Comparison of ENCODE assay signal across 10 cellular contexts in the genomic region with DNA sequence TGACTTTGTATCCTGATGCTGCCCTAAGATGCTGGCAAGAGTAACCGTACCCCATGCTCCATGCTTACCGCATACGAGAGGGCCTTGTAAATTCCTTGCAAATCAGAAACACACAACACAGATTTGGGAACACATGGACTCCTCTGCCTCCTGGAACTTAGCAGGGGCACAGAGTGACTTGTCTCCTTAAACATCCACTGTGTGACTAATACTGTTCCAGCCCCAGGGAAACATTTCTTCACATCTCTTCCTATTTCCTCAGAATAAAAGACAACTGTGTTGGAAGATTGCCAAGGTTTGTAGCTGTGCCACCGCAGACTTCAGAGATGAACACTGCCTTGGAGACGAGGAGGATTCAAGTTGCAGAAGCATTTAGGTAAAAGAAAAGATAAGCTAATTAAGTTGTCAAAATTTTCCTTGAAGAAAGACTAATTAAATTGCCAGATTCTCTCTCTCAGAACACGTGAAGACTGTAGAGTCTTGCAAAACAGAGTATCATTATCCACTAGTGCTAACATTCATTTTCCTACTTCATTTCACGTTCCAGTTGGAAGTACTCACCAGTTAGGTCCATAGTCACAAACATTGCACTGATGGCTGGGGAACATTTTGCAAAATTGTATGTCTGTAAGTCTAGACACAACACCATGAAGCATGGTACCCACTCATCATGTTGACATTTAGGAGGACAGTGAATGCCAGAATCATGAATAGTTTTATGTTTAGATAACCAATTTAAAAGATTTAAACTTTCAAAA.
DNase-seq lines count a peak whose midpoint lies in the region; ATAC-seq and TF ChIP-seq lines count a peak whose summit lies in the region.
"Had no signal": no experiment of that assay in that cellular context is flagged by ENCODE, and none has a peak within 500 bp of the region (broad histone marks: within the 10 kb centered on the region; RNA-seq: fewer than 3 reads in every experiment).

No MANE protein-coding gene starts in this region.

- peak; percentile 16 for ATAC-seq in naive thymus-derived CD4-positive, alpha-beta T cell
- no peak for ATAC-seq in GM23338

- DNase-seq in Daoy (ENCODE audit: low read depth) (peak; percentile 71), NCI-H226 (peak; percentile 55), epidermal melanocyte (ENCODE audit: insufficient read length, low spot score) (peak; percentile 81), uterus (no peak), NCI-H2227 (lab: John Stamatoyannopoulos, UW; ENCODE audit: unreplicated experiment) (no peak), GM23338 (ENCODE audit: low spot score) (no peak)
- no peak for DNase-seq in naive thymus-derived CD4-positive, alpha-beta T cell
- DNase-seq in effector memory CD4-positive, alpha-beta T cell, result no peak
- DNase-seq: PC-9 had no signal

- no peak overlapping the region for H3K27ac ChIP-seq in naive thymus-derived CD4-positive, alpha-beta T cell (ENCODE audit: low read depth, low read length)
- H3K27ac ChIP-seq in uterus (no peak overlapping the region), GM23338 (ENCODE audit: low read depth) (no peak overlapping the region)
- H3K27ac ChIP-seq in effector memory CD4-positive, alpha-beta T cell (ENCODE audit: insufficient read depth, low read length, poor library complexity, severe bottlenecking), result no peak overlapping the region
- H3K27ac ChIP-seq: PC-9 had no signal

- H2AFZ ChIP-seq in GM23338, result no peak overlapping the region
- H2AFZ ChIP-seq: PC-9 had no signal

- no peak overlapping the region for H3K4me2 ChIP-seq in GM23338
- H3K4me2 ChIP-seq: PC-9 had no signal

- H3K27ac Mint-ChIP-seq in naive thymus-derived CD4-positive, alpha-beta T cell, result no peak overlapping the region
- no peak overlapping the region for H3K27ac Mint-ChIP-seq in GM23338

- peaks cover 0 to 17% (median 10%) of the 10 kb centered on the region in 5 donors for H3K27me3 Mint-ChIP-seq in naive thymus-derived CD4-positive, alpha-beta T cell
- no peaks in the 10 kb centered on the region for H3K27me3 Mint-ChIP-seq in GM23338 (ENCODE audit: insufficient read depth, low read depth, poor library complexity)

- no peak overlapping the region for H3K4me3 Mint-ChIP-seq in naive thymus-derived CD4-positive, alpha-beta T cell
- no peak overlapping the region for H3K4me3 Mint-ChIP-seq in GM23338

- no peaks in the 10 kb centered on the region for H3K36me3 ChIP-seq in naive thymus-derived CD4-positive, alpha-beta T cell (ENCODE audit: control insufficient read depth in 2 of 3, insufficient read depth in 3 of 3, low read length in 3 of 3)
- no peaks in the 10 kb centered on the region for H3K36me3 ChIP-seq in uterus
- H3K36me3 ChIP-seq in GM23338 (ENCODE audit: insufficient read depth), result no peaks in the 10 kb centered on the region
- H3K36me3 ChIP-seq in effector memory CD4-positive, alpha-beta T cell (ENCODE audit: control insufficient read depth, insufficient read depth, low read length), result no peaks in the 10 kb centered on the region

- H3K9me3 ChIP-seq in naive thymus-derived CD4-positive, alpha-beta T cell (ENCODE audit: control insufficient read depth in 2 of 3, low read length in 3 of 3), result no peaks in the 10 kb centered on the region
- H3K9me3 ChIP-seq in uterus, result no peaks in the 10 kb centered on the region
- H3K9me3 ChIP-seq in effector memory CD4-positive, alpha-beta T cell (ENCODE audit: control insufficient read depth, low read length), result no peaks in the 10 kb centered on the region

- POLR2A ChIA-PET in naive thymus-derived CD4-positive, alpha-beta T cell (lab: Charles Lee), result interaction anchor here (0.8 kb wide), 1 partner anchor 48 kb away, joined by 3 read pairs; no protein-coding TSS in a partner anchor

- CTCF ChIA-PET in naive thymus-derived CD4-positive, alpha-beta T cell (lab: Charles Lee), result no interaction called here

- H3K36me3 Mint-ChIP-seq in naive thymus-derived CD4-positive, alpha-beta T cell, result no peaks in the 10 kb centered on the region
- H3K36me3 Mint-ChIP-seq in GM23338 (ENCODE audit: low read depth), result no peaks in the 10 kb centered on the region

- intact Hi-C loops in naive thymus-derived CD4-positive, alpha-beta T cell (cut with micrococcal nuclease), result no loop called here
- intact Hi-C loops in uterus (cut with DNase I; ENCODE audit: low total_unique reads), result no loop called here

- no peaks in the 10 kb centered on the region for H3F3A ChIP-seq in GM23338 (replicated peaks; ENCODE audit: low read depth)

- H4K20me1 ChIP-seq in GM23338 (replicated peaks; ENCODE audit: insufficient read depth), result no peaks in the 10 kb centered on the region

- peaks cover 0 to 1% (median 0%) of the 10 kb centered on the region in 7 donors for H3K4me1 Mint-ChIP-seq in naive thymus-derived CD4-positive, alpha-beta T cell
- H3K4me1 Mint-ChIP-seq in GM23338, result no peaks in the 10 kb centered on the region

- no peak for TF ChIP-seq POLR2A in uterus (IDR thresholded peaks at IDR 0.05)

- H3K4me1 ChIP-seq in naive thymus-derived CD4-positive, alpha-beta T cell (ENCODE audit: control insufficient read depth in 2 of 2, insufficient read depth in 2 of 2, low read length in 2 of 2), result no peaks in the 10 kb centered on the region
- no peaks in the 10 kb centered on the region for H3K4me1 ChIP-seq in uterus
- no peaks in the 10 kb centered on the region for H3K4me1 ChIP-seq in GM23338 (ENCODE audit: insufficient read depth)
- H3K4me1 ChIP-seq in effector memory CD4-positive, alpha-beta T cell (ENCODE audit: control insufficient read depth, insufficient read depth, low read length, poor library complexity, severe bottlenecking), result no peaks in the 10 kb centered on the region

- no peak overlapping the region for H3K4me3 ChIP-seq in naive thymus-derived CD4-positive, alpha-beta T cell (ENCODE audit: low read length)
- H3K4me3 ChIP-seq in uterus (no peak overlapping the region), GM23338 (no peak overlapping the region)
- H3K4me3 ChIP-seq in effector memory CD4-positive, alpha-beta T cell (ENCODE audit: insufficient read depth, low read depth, low read length, poor library complexity, severe bottlenecking), result no peak overlapping the region
- H3K4me3 ChIP-seq: coronary artery, PC-9 had no signal

- no peaks in the 10 kb centered on the region for H3K9me3 Mint-ChIP-seq in naive thymus-derived CD4-positive, alpha-beta T cell
- H3K9me3 Mint-ChIP-seq in GM23338, result no peaks in the 10 kb centered on the region

- no peak for TF ChIP-seq CTCF in uterus (IDR thresholded peaks at IDR 0.05)
- no peak for TF ChIP-seq CTCF in GM23338 (conservative IDR thresholded peaks at IDR 0.05; ENCODE audit: low read depth in 2 of 2)

- no peaks in the 10 kb centered on the region for H3K9me2 ChIP-seq in GM23338 (ENCODE audit: insufficient read depth)

- no peaks in the 10 kb centered on the region for H3K79me2 ChIP-seq in GM23338 (replicated peaks; ENCODE audit: insufficient read depth)

- no peaks in the 10 kb centered on the region for H3K27me3 ChIP-seq in naive thymus-derived CD4-positive, alpha-beta T cell (ENCODE audit: control insufficient read depth in 2 of 2, insufficient read depth in 2 of 2, low read length in 2 of 2)
- H3K27me3 ChIP-seq in uterus, result no peaks in the 10 kb centered on the region
- H3K27me3 ChIP-seq in GM23338 (ENCODE audit: insufficient read depth), result no peaks in the 10 kb centered on the region
- no peaks in the 10 kb centered on the region for H3K27me3 ChIP-seq in effector memory CD4-positive, alpha-beta T cell (replicated peaks; ENCODE audit: control insufficient read depth, insufficient read depth, low read length, poor library complexity, severe bottlenecking)

TF ChIP-seq in GM23338, 12 proteins besides CTCF, POLR2A, EP300 and RAD21 (continues in another document):
- TF ChIP-seq EZH2 (IDR thresholded peaks at IDR 0.05; ENCODE audit: low read depth, unreplicated experiment) (no peak), POLR2AphosphoS5 (IDR thresholded peaks at IDR 0.05; ENCODE audit: low read depth) (no peak), CREB1 (CRISPR knock-in tag; IDR thresholded peaks at IDR 0.05; ENCODE audit: low read depth) (no peak), EZH2phosphoT487 (IDR thresholded peaks at IDR 0.05; ENCODE audit: unreplicated experiment) (no peak), JUNB (IDR thresholded peaks at IDR 0.05; ENCODE audit: unreplicated experiment) (no peak), STAT1 (IDR thresholded peaks at IDR 0.05; ENCODE audit: unreplicated experiment) (no peak), NANOG (IDR thresholded peaks at IDR 0.05; ENCODE audit: borderline replicate concordance) (no peak)
- TF ChIP-seq, protein P1, sequence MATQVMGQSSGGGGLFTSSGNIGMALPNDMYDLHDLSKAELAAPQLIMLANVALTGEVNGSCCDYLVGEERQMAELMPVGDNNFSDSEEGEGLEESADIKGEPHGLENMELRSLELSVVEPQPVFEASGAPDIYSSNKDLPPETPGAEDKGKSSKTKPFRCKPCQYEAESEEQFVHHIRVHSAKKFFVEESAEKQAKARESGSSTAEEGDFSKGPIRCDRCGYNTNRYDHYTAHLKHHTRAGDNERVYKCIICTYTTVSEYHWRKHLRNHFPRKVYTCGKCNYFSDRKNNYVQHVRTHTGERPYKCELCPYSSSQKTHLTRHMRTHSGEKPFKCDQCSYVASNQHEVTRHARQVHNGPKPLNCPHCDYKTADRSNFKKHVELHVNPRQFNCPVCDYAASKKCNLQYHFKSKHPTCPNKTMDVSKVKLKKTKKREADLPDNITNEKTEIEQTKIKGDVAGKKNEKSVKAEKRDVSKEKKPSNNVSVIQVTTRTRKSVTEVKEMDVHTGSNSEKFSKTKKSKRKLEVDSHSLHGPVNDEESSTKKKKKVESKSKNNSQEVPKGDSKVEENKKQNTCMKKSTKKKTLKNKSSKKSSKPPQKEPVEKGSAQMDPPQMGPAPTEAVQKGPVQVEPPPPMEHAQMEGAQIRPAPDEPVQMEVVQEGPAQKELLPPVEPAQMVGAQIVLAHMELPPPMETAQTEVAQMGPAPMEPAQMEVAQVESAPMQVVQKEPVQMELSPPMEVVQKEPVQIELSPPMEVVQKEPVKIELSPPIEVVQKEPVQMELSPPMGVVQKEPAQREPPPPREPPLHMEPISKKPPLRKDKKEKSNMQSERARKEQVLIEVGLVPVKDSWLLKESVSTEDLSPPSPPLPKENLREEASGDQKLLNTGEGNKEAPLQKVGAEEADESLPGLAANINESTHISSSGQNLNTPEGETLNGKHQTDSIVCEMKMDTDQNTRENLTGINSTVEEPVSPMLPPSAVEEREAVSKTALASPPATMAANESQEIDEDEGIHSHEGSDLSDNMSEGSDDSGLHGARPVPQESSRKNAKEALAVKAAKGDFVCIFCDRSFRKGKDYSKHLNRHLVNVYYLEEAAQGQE (IDR thresholded peaks at IDR 0.05; ENCODE audit: unreplicated experiment), result no peak
- TF ChIP-seq, protein P2, sequence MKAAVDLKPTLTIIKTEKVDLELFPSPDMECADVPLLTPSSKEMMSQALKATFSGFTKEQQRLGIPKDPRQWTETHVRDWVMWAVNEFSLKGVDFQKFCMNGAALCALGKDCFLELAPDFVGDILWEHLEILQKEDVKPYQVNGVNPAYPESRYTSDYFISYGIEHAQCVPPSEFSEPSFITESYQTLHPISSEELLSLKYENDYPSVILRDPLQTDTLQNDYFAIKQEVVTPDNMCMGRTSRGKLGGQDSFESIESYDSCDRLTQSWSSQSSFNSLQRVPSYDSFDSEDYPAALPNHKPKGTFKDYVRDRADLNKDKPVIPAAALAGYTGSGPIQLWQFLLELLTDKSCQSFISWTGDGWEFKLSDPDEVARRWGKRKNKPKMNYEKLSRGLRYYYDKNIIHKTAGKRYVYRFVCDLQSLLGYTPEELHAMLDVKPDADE (IDR thresholded peaks at IDR 0.05), result no peak

Comparison
In these comparisons a context has a peak if more than half of its experiments do, and no peak if none do; other contexts are left out.
1. DNase-seq: peak in Daoy (single experiment), NCI-H226 (single experiment) and epidermal melanocyte (single experiment); none in naive thymus-derived CD4-positive, alpha-beta T cell (0 of 9), uterus (0 of 2), NCI-H2227 (single experiment), GM23338 (single experiment) and effector memory CD4-positive, alpha-beta T cell (0 of 3).